1 cellular context compared by ENCODE assay signal in genomic region chr14:103385153-103385993, GRCh38.
TF ChIP-seq lines count a peak whose summit lies in the region.

MARK3 (plus strand) TSS chr14:103385415; CDS start chr14:103386030, 615 bp downstream.

TF ChIP-seq in GM12878, 131 proteins besides CTCF, POLR2A, EP300 and RAD21 (continued from another document and continues in another):
- TF ChIP-seq, protein P1, sequence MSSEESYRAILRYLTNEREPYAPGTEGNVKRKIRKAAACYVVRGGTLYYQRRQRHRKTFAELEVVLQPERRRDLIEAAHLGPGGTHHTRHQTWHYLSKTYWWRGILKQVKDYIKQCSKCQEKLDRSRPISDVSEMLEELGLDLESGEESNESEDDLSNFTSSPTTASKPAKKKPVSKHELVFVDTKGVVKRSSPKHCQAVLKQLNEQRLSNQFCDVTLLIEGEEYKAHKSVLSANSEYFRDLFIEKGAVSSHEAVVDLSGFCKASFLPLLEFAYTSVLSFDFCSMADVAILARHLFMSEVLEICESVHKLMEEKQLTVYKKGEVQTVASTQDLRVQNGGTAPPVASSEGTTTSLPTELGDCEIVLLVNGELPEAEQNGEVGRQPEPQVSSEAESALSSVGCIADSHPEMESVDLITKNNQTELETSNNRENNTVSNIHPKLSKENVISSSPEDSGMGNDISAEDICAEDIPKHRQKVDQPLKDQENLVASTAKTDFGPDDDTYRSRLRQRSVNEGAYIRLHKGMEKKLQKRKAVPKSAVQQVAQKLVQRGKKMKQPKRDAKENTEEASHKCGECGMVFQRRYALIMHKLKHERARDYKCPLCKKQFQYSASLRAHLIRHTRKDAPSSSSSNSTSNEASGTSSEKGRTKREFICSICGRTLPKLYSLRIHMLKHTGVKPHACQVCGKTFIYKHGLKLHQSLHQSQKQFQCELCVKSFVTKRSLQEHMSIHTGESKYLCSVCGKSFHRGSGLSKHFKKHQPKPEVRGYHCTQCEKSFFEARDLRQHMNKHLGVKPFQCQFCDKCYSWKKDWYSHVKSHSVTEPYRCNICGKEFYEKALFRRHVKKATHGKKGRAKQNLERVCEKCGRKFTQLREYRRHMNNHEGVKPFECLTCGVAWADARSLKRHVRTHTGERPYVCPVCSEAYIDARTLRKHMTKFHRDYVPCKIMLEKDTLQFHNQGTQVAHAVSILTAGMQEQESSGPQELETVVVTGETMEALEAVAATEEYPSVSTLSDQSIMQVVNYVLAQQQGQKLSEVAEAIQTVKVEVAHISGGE (CRISPR knock-in tag; IDR thresholded peaks at IDR 0.05) = peak; percentile 86
- no peak for TF ChIP-seq ZBED1 (IDR thresholded peaks at IDR 0.05; ENCODE audit: borderline replicate concordance)
- peak; percentile 55 for TF ChIP-seq IKZF1 (conservative IDR thresholded peaks at IDR 0.05)
- TF ChIP-seq, protein P2, sequence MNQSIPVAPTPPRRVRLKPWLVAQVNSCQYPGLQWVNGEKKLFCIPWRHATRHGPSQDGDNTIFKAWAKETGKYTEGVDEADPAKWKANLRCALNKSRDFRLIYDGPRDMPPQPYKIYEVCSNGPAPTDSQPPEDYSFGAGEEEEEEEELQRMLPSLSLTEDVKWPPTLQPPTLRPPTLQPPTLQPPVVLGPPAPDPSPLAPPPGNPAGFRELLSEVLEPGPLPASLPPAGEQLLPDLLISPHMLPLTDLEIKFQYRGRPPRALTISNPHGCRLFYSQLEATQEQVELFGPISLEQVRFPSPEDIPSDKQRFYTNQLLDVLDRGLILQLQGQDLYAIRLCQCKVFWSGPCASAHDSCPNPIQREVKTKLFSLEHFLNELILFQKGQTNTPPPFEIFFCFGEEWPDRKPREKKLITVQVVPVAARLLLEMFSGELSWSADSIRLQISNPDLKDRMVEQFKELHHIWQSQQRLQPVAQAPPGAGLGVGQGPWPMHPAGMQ (IDR thresholded peaks at IDR 0.05; ENCODE audit: borderline replicate concordance) = no peak
- no peak; the same call in 1 of the 2 replicates for TF ChIP-seq SIN3A (IDR thresholded peaks at IDR 0.05; ENCODE audit: low read depth, low read length)
- peak; percentile 44; the same call in 1 of the 2 replicates for TF ChIP-seq RELB (IDR thresholded peaks at IDR 0.05; ENCODE audit: low read depth)
- TF ChIP-seq FOXM1 (IDR thresholded peaks at IDR 0.05; ENCODE audit: low read depth, low read length) = no peak
- no peak for TF ChIP-seq SMAD1 (IDR thresholded peaks at IDR 0.05; ENCODE audit: low read depth, partially characterized antibody)
- no peak for TF ChIP-seq NFIC (IDR thresholded peaks at IDR 0.05; ENCODE audit: low read depth, low read length)
- TF ChIP-seq NR2C2 (IDR thresholded peaks at IDR 0.05; ENCODE audit: borderline replicate concordance, control insufficient read depth, insufficient read length, low read depth) = no peak
- no peak for TF ChIP-seq ESRRA (IDR thresholded peaks at IDR 0.05; ENCODE audit: low read length)
- TF ChIP-seq, protein P3, sequence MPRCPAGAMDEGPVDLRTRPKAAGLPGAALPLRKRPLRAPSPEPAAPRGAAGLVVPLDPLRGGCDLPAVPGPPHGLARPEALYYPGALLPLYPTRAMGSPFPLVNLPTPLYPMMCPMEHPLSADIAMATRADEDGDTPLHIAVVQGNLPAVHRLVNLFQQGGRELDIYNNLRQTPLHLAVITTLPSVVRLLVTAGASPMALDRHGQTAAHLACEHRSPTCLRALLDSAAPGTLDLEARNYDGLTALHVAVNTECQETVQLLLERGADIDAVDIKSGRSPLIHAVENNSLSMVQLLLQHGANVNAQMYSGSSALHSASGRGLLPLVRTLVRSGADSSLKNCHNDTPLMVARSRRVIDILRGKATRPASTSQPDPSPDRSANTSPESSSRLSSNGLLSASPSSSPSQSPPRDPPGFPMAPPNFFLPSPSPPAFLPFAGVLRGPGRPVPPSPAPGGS (IDR thresholded peaks at IDR 0.05; ENCODE audit: borderline replicate concordance, insufficient read depth, low read depth, low read length, poor library complexity, severe bottlenecking) = no peak
- TF ChIP-seq POU2F2 (IDR thresholded peaks at IDR 0.05; ENCODE audit: borderline replicate concordance, low read depth, low read length) = 0 out of 3 replicates have a peak, but pooled peaks have one; percentile 36
- TF ChIP-seq PKNOX1 (IDR thresholded peaks at IDR 0.05) = peak; percentile 87
- TF ChIP-seq ETV6 (conservative IDR thresholded peaks at IDR 0.05 in 1 of 2, IDR thresholded peaks at IDR 0.05 in 1 of 2; ENCODE audit: borderline replicate concordance in 1 of 2, low read depth in 1 of 2) = no peak
- TF ChIP-seq GABPA (IDR thresholded peaks at IDR 0.05; ENCODE audit: low read depth) = peak; percentile 89
- no peak for TF ChIP-seq JUND (IDR thresholded peaks at IDR 0.05; ENCODE audit: low read depth, low read length)
- no peak for TF ChIP-seq MEF2A (IDR thresholded peaks at IDR 0.05; ENCODE audit: insufficient read depth, low read depth, low read length)
- no peak for TF ChIP-seq JUNB (IDR thresholded peaks at IDR 0.05)
- peak; percentile 44 for TF ChIP-seq RELA (IDR thresholded peaks at IDR 0.05; ENCODE audit: borderline replicate concordance, partially characterized antibody)
- 0 out of 2 replicates have a peak, but pooled peaks have one; percentile 50 for TF ChIP-seq MLLT1 (IDR thresholded peaks at IDR 0.05)
- peak; percentile 66 for TF ChIP-seq HCFC1 (IDR thresholded peaks at IDR 0.05; ENCODE audit: low read length)
- TF ChIP-seq, protein P4, sequence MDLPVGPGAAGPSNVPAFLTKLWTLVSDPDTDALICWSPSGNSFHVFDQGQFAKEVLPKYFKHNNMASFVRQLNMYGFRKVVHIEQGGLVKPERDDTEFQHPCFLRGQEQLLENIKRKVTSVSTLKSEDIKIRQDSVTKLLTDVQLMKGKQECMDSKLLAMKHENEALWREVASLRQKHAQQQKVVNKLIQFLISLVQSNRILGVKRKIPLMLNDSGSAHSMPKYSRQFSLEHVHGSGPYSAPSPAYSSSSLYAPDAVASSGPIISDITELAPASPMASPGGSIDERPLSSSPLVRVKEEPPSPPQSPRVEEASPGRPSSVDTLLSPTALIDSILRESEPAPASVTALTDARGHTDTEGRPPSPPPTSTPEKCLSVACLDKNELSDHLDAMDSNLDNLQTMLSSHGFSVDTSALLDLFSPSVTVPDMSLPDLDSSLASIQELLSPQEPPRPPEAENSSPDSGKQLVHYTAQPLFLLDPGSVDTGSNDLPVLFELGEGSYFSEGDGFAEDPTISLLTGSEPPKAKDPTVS (IDR thresholded peaks at IDR 0.05; ENCODE audit: low read depth, low read length) = no peak
- peak; percentile 30 for TF ChIP-seq SIX5 (IDR thresholded peaks at IDR 0.05; ENCODE audit: low read depth, low read length, severe bottlenecking)
- no peak for TF ChIP-seq TCF3 (IDR thresholded peaks at IDR 0.05; ENCODE audit: borderline replicate concordance, insufficient read depth, low read depth, low read length)
- TF ChIP-seq ZNF24 (IDR thresholded peaks at IDR 0.05) = no peak
- TF ChIP-seq NRF1 (conservative IDR thresholded peaks at IDR 0.05; ENCODE audit: low read depth, low read length) = no peak
- TF ChIP-seq TCF7 (IDR thresholded peaks at IDR 0.05; ENCODE audit: borderline replicate concordance) = no peak
- TF ChIP-seq, protein P5, sequence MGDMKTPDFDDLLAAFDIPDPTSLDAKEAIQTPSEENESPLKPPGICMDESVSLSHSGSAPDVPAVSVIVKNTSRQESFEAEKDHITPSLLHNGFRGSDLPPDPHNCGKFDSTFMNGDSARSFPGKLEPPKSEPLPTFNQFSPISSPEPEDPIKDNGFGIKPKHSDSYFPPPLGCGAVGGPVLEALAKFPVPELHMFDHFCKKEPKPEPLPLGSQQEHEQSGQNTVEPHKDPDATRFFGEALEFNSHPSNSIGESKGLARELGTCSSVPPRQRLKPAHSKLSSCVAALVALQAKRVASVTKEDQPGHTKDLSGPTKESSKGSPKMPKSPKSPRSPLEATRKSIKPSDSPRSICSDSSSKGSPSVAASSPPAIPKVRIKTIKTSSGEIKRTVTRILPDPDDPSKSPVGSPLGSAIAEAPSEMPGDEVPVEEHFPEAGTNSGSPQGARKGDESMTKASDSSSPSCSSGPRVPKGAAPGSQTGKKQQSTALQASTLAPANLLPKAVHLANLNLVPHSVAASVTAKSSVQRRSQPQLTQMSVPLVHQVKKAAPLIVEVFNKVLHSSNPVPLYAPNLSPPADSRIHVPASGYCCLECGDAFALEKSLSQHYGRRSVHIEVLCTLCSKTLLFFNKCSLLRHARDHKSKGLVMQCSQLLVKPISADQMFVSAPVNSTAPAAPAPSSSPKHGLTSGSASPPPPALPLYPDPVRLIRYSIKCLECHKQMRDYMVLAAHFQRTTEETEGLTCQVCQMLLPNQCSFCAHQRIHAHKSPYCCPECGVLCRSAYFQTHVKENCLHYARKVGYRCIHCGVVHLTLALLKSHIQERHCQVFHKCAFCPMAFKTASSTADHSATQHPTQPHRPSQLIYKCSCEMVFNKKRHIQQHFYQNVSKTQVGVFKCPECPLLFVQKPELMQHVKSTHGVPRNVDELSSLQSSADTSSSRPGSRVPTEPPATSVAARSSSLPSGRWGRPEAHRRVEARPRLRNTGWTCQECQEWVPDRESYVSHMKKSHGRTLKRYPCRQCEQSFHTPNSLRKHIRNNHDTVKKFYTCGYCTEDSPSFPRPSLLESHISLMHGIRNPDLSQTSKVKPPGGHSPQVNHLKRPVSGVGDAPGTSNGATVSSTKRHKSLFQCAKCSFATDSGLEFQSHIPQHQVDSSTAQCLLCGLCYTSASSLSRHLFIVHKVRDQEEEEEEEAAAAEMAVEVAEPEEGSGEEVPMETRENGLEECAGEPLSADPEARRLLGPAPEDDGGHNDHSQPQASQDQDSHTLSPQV (IDR thresholded peaks at IDR 0.05) = no peak
- TF ChIP-seq HDGF (IDR thresholded peaks at IDR 0.05) = peak; percentile 66; the same call in 1 of the 2 replicates
- 0 out of 2 replicates have a peak, but pooled peaks have one; percentile 31 for TF ChIP-seq ZNF687 (IDR thresholded peaks at IDR 0.05)
- TF ChIP-seq CHD1 (IDR thresholded peaks at IDR 0.05; ENCODE audit: low read depth, low read length) = 0 out of 2 replicates have a peak, but pooled peaks have one; percentile 54
- TF ChIP-seq IRF4 (IDR thresholded peaks at IDR 0.05; ENCODE audit: low read depth, low read length) = no peak
- TF ChIP-seq POLR2AphosphoS5 (IDR thresholded peaks at IDR 0.05; ENCODE audit: low read length) = peak; percentile 71
- peak; percentile 69; the same call in 1 of the 2 replicates for TF ChIP-seq TAF1 (IDR thresholded peaks at IDR 0.05; ENCODE audit: borderline replicate concordance, low read depth, low read length)
- no peak for TF ChIP-seq KDM1A (IDR thresholded peaks at IDR 0.05; ENCODE audit: borderline replicate concordance)
- no peak for TF ChIP-seq MYC (IDR thresholded peaks at IDR 0.05; ENCODE audit: insufficient read depth, insufficient read length, insufficient replicate concordance, low read length, severe bottlenecking)
- TF ChIP-seq HDAC2 (IDR thresholded peaks at IDR 0.05) = no peak
- peak; percentile 39; the same call in 1 of the 2 replicates for TF ChIP-seq BACH1 (IDR thresholded peaks at IDR 0.05; ENCODE audit: borderline replicate concordance)
- TF ChIP-seq ZNF207 (IDR thresholded peaks at IDR 0.05; ENCODE audit: borderline replicate concordance) = no peak; the same call in 1 of the 2 replicates
